24 cellular contexts compared by ENCODE assay signal in the genomic region with DNA sequence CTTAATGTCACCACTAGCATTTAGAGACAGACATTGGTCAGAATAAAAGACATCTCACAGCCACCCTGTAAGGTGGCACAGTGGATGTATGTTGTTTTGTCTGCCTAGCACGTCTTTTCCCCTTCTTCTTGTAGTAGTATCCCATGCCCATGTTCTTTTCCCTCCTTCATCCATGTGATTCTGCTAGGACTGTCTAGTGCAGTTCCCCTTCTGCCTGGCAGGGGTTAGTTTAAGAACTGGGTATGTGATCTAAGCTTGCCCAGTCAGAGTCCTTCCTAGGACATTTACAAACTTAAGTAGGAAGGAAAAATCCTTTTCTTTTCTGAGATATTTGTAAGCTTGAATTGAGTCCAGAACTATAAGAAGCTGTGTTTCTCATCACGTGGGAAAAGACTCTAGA.
A peak's percentile ranks its signal among the peaks of the same experiment; 100 is the strongest.
DNase-seq lines count a peak whose midpoint lies in the region; ATAC-seq, FAIRE-seq and TF ChIP-seq lines count a peak whose summit lies in the region.
"Had no signal": no experiment of that assay in that cellular context is flagged by ENCODE, and none has a peak within 500 bp of the region (broad histone marks: within the 10 kb centered on the region; RNA-seq: fewer than 3 reads in every experiment).

No MANE protein-coding gene starts in this region.

- FAIRE-seq in A549 (lab: Jason Lieb, UNC), result no peak
- FAIRE-seq: GM12891 had no signal

- no peaks in the 10 kb centered on the region for H3K79me2 ChIP-seq in SK-N-SH (ENCODE audit: insufficient read depth)

- H3K9me3 Mint-ChIP-seq in activated T-helper 17 cell treated with anti-CD3 and anti-CD28 coated beads, Interleukin-2, amount 50 U/mL, for 72 hours, result no peaks in the 10 kb centered on the region
- H3K9me3 Mint-ChIP-seq: CD8-positive, alpha-beta T cell; GM23338 had no signal

- no peaks in the 10 kb centered on the region for H4K20me1 ChIP-seq in SK-N-SH (ENCODE audit: insufficient read depth)
- H4K20me1 ChIP-seq: BLaER1 treated with 17β-estradiol and CSF1 and Interleukin-3, amounts not matched to agents 10 nM and 100 nM had no signal

- no peak overlapping the region for H2BK15ac ChIP-seq in mesenchymal stem cell (ENCODE audit: low read depth, poor library complexity, severe bottlenecking)

- peaks cover 7% of the 10 kb centered on the region for H3F3A ChIP-seq in SK-N-SH (replicated peaks; ENCODE audit: insufficient read depth)

- no peak overlapping the region for H2BK12ac ChIP-seq in mesenchymal stem cell (ENCODE audit: low read length in 2 of 2)

- no peak overlapping the region for H4K8ac ChIP-seq in mesenchymal stem cell (ENCODE audit: low read length)

- H3K27me3 ChIP-seq in SK-N-SH (ENCODE audit: insufficient read depth) (no peaks in the 10 kb centered on the region), mesenchymal stem cell (ENCODE audit: control insufficient read depth in 1 of 2, insufficient read depth in 1 of 2, low read length in 2 of 2) (no peaks in the 10 kb centered on the region), right lobe of liver (no peaks in the 10 kb centered on the region)
- H3K27me3 ChIP-seq: BLaER1 treated with 17β-estradiol and CSF1 and Interleukin-3, amounts not matched to agents 10 nM and 100 nM; Peyer's patch; SJSA1 had no signal

- no peaks in the 10 kb centered on the region for H3K9me2 ChIP-seq in SK-N-SH

- peak; percentile 59; the same call in 2 of the 3 replicates for ATAC-seq in SK-N-SH treated with all-trans-retinoic acid at 6 μM for 48 hours
- ATAC-seq in A549, result peak; percentile 74 to 84; a peak in 5 of 6 replicates
- ATAC-seq in activated T-helper 17 cell treated with anti-CD3 and anti-CD28 coated beads, Interleukin-2, amount 50 U/mL, for 72 hours (replicated peaks), result peak; percentile 54
- ATAC-seq in right lobe of liver, result no peak
- ATAC-seq in GM18858 (IDR thresholded peaks at IDR 0.05; ENCODE audit: unreplicated experiment), result no peak
- ATAC-seq: CD8-positive, alpha-beta T cell; GM23338 had no signal

- H3K4me3 Mint-ChIP-seq in activated T-helper 17 cell treated with anti-CD3 and anti-CD28 coated beads, Interleukin-2, amount 50 U/mL, for 72 hours, result no peak overlapping the region
- H3K4me3 Mint-ChIP-seq: CD8-positive, alpha-beta T cell; GM23338 had no signal

- H3K4me3 ChIP-seq in SK-N-SH (ENCODE audit: low read depth in 2 of 2, low read length in 1 of 2), result no peak overlapping the region
- H3K4me3 ChIP-seq in A549, result no peak overlapping the region
- H3K4me3 ChIP-seq in mesenchymal stem cell (ENCODE audit: insufficient read depth in 1 of 2, low read depth in 1 of 2, low read length in 2 of 2), result no peak overlapping the region
- no peak overlapping the region for H3K4me3 ChIP-seq in right lobe of liver
- H3K4me3 ChIP-seq: BLaER1 treated with 17β-estradiol and CSF1 and Interleukin-3, amounts not matched to agents 10 nM and 100 nM; GM23338; Peyer's patch; SJSA1 had no signal

- H3K23ac ChIP-seq in mesenchymal stem cell (ENCODE audit: low read length in 2 of 2), result no peak overlapping the region

- H3K4me1 ChIP-seq in SK-N-SH (ENCODE audit: control insufficient read depth in 1 of 2, insufficient read depth in 2 of 2, low read depth in 1 of 2, low read length in 1 of 2) (peaks cover 0 to 4% of the 10 kb centered on the region in 2 experiments; a peak in 1 of 4 replicates), A549 (peaks cover 8% of the 10 kb centered on the region; the same call in 1 of the 3 replicates), mesenchymal stem cell (ENCODE audit: control insufficient read depth, insufficient read depth, low read depth, low read length) (no peaks in the 10 kb centered on the region), right lobe of liver (no peaks in the 10 kb centered on the region)
- H3K4me1 ChIP-seq: BLaER1 treated with 17β-estradiol and CSF1 and Interleukin-3, amounts not matched to agents 10 nM and 100 nM; Peyer's patch; SJSA1 had no signal

- H3K79me1 ChIP-seq in mesenchymal stem cell (replicated peaks; ENCODE audit: low read length, poor library complexity, severe bottlenecking), result peaks cover 1% of the 10 kb centered on the region

- CTCF ChIA-PET in SK-N-SH (lab: Yijun Ruan, JAX) (interaction anchor here (1.4 kb wide), 1 partner anchor 16 kb away, joined by 3 read pairs; no protein-coding TSS in a partner anchor), A549 (lab: Yijun Ruan, JAX) (interaction anchor here (0.6 kb wide), 1 partner anchor 53 kb away, joined by 3 read pairs; no protein-coding TSS in a partner anchor)

- POLR2A ChIA-PET in SK-N-SH (lab: Yijun Ruan, JAX) (no interaction called here), A549 (lab: Yijun Ruan, JAX) (no interaction called here)

- no peak overlapping the region for H3K4ac ChIP-seq in mesenchymal stem cell (ENCODE audit: low read depth in 1 of 2, low read length in 2 of 2)

- TF ChIP-seq POLR2A in A549 (IDR thresholded peaks at IDR 0.05; ENCODE audit: low read length) (no peak), right lobe of liver (IDR thresholded peaks at IDR 0.05) (no peak)

- H3K36me3 ChIP-seq in SK-N-SH (replicated peaks in 1 of 2; ENCODE audit: control insufficient read depth in 1 of 2, insufficient read depth in 2 of 2, low read length in 1 of 2) (no peaks in the 10 kb centered on the region), mesenchymal stem cell (ENCODE audit: control insufficient read depth in 1 of 2, insufficient read depth in 2 of 2, low read depth in 1 of 2, low read length in 2 of 2) (peaks cover 0 to 13% of the 10 kb centered on the region in 2 experiments), right lobe of liver (no peaks in the 10 kb centered on the region)
- H3K36me3 ChIP-seq: Peyer's patch, SJSA1 had no signal

- peaks cover 4% of the 10 kb centered on the region for H3K4me1 Mint-ChIP-seq in activated T-helper 17 cell treated with anti-CD3 and anti-CD28 coated beads, Interleukin-2, amount 50 U/mL, for 72 hours
- H3K4me1 Mint-ChIP-seq: GM23338 had no signal

- no peak overlapping the region for H2BK5ac ChIP-seq in mesenchymal stem cell (ENCODE audit: low read depth, low read length, poor library complexity, severe bottlenecking)

- H3K9me3 ChIP-seq in SK-N-SH, result no peaks in the 10 kb centered on the region
- H3K9me3 ChIP-seq in A549, result no peaks in the 10 kb centered on the region
- H3K9me3 ChIP-seq in mesenchymal stem cell (ENCODE audit: control insufficient read depth, low read length), result no peaks in the 10 kb centered on the region
- no peaks in the 10 kb centered on the region for H3K9me3 ChIP-seq in right lobe of liver
- H3K9me3 ChIP-seq: Peyer's patch, SJSA1 had no signal

- H3K27ac ChIP-seq in SK-N-SH (ENCODE audit: low read depth in 2 of 2, low read length in 1 of 2) (peak overlapping the region in 1 of 2 experiments; percentile 38; a peak in 1 of 4 replicates), A549 (peak overlapping the region in 1 of 2 experiments; percentile 51; a peak in 2 of 6 replicates), mesenchymal stem cell (ENCODE audit: low read length, poor library complexity, severe bottlenecking) (no peak overlapping the region), right lobe of liver (no peak overlapping the region)
- H3K27ac ChIP-seq: 22Rv1; BLaER1 treated with 17β-estradiol and CSF1 and Interleukin-3, amounts not matched to agents 10 nM and 100 nM; HL-60; KMS-11; Peyer's patch; SJSA1 had no signal

- H2BK120ac ChIP-seq in mesenchymal stem cell (ENCODE audit: low read depth, low read length), result no peak overlapping the region

- H2AFZ ChIP-seq in SK-N-SH (ENCODE audit: low read depth) (no peak overlapping the region), mesenchymal stem cell (ENCODE audit: low read depth, low read length) (no peak overlapping the region)
- H2AFZ ChIP-seq: GM23338 had no signal

- no peak overlapping the region for H3K4me2 ChIP-seq in SK-N-SH
- H3K4me2 ChIP-seq in A549, result no peak overlapping the region
- no peak overlapping the region for H3K4me2 ChIP-seq in mesenchymal stem cell (ENCODE audit: low read length, poor library complexity, severe bottlenecking)
- H3K4me2 ChIP-seq: BLaER1 treated with 17β-estradiol and CSF1 and Interleukin-3, amounts not matched to agents 10 nM and 100 nM; GM23338; KMS-11 had no signal

- no peaks in the 10 kb centered on the region for H3K27me3 Mint-ChIP-seq in activated T-helper 17 cell treated with anti-CD3 and anti-CD28 coated beads, Interleukin-2, amount 50 U/mL, for 72 hours

- H4K91ac ChIP-seq in mesenchymal stem cell (ENCODE audit: low read length), result no peak overlapping the region

- no peak for TF ChIP-seq CTCF in SK-N-SH (IDR thresholded peaks at IDR 0.05)
- no peak for TF ChIP-seq CTCF in A549 (IDR thresholded peaks at IDR 0.05)
- TF ChIP-seq CTCF in right lobe of liver (IDR thresholded peaks at IDR 0.05), result no peak

- intact Hi-C loops in right lobe of liver (cut with DNase I), result no loop called here

- peaks cover 4% of the 10 kb centered on the region for H3K36me3 Mint-ChIP-seq in activated T-helper 17 cell treated with anti-CD3 and anti-CD28 coated beads, Interleukin-2, amount 50 U/mL, for 72 hours (ENCODE audit: low read depth)

- WGBS in SK-N-SH (ENCODE audit: low lambda C conversion rate), result 80% methylated on average over 2 of the region's 2 CpGs
- WGBS in A549 (ENCODE audit: missing lambda C conversion rate), result 68% methylated on average over 2 of the region's 2 CpGs
- WGBS in mesenchymal stem cell, result no CpG with 5 or more reads among the region's 2 CpGs
- WGBS in right lobe of liver (ENCODE audit: insufficient coverage, low coverage, low lambda C conversion rate, missing lambda C conversion rate), result 89% methylated on average over 2 of the region's 2 CpGs

- H2AK5ac ChIP-seq in mesenchymal stem cell (ENCODE audit: low read length, severe bottlenecking), result no peak overlapping the region

- TF ChIP-seq EP300 in SK-N-SH (IDR thresholded peaks at IDR 0.05; ENCODE audit: borderline replicate concordance in 1 of 2, low read depth in 1 of 2, low read length in 1 of 2) (no peak), A549 (IDR thresholded peaks at IDR 0.05) (no peak)

- H3K27ac Mint-ChIP-seq in activated T-helper 17 cell treated with anti-CD3 and anti-CD28 coated beads, Interleukin-2, amount 50 U/mL, for 72 hours, result peak overlapping the region; percentile 38
- H3K27ac Mint-ChIP-seq: CD8-positive, alpha-beta T cell; GM23338 had no signal

- H3K18ac ChIP-seq in mesenchymal stem cell (ENCODE audit: low read depth in 1 of 2, low read length in 2 of 2), result no peak overlapping the region

- TF ChIP-seq RAD21 in SK-N-SH (IDR thresholded peaks at IDR 0.05; ENCODE audit: low read length) (no peak), A549 (conservative IDR thresholded peaks at IDR 0.05 in 1 of 2, IDR thresholded peaks at IDR 0.05 in 1 of 2) (no peak)

- H3K14ac ChIP-seq in mesenchymal stem cell (ENCODE audit: low read length in 2 of 2), result no peak overlapping the region

- DNase-seq in SK-N-SH (no peak), A549 (ENCODE audit: low read depth in 1 of 2, low spot score in 1 of 2) (no peak), mesenchymal stem cell (no peak), right lobe of liver (no peak), HK-2 (ENCODE audit: unreplicated experiment) (no peak)
- DNase-seq: CD8-positive, alpha-beta T cell; DND-41; NCI-H1105; NCI-H2029 treated with DMSO at 0.1 percent for 48 hours; NCI-H2171; NCI-H345; NCI-H524; NCI-H82; Peyer's patch had no signal

- H3K9ac ChIP-seq in SK-N-SH (no peak overlapping the region), mesenchymal stem cell (ENCODE audit: low read length) (peak overlapping the region; percentile 2)
- H3K9ac ChIP-seq: BLaER1 treated with 17β-estradiol and CSF1 and Interleukin-3, amounts not matched to agents 10 nM and 100 nM; KMS-11 had no signal

TF ChIP-seq in SK-N-SH, 30 proteins besides CTCF, POLR2A, EP300 and RAD21 (continues in another document):
- no peak for TF ChIP-seq TCF12 (IDR thresholded peaks at IDR 0.05)

Comparison
In these comparisons a context has a peak if more than half of its experiments do, and no peak if none do; other contexts are left out.
1. ATAC-seq: peak in SK-N-SH treated with all-trans-retinoic acid at 6 μM for 48 hours (single experiment), A549 (2 of 2) and activated T-helper 17 cell treated with anti-CD3 and anti-CD28 coated beads, Interleukin-2, amount 50 U/mL, for 72 hours (single experiment); none in right lobe of liver (0 of 4) and GM18858 (single experiment).